ENCODE assay signal across 1 cellular context in the genomic region with DNA sequence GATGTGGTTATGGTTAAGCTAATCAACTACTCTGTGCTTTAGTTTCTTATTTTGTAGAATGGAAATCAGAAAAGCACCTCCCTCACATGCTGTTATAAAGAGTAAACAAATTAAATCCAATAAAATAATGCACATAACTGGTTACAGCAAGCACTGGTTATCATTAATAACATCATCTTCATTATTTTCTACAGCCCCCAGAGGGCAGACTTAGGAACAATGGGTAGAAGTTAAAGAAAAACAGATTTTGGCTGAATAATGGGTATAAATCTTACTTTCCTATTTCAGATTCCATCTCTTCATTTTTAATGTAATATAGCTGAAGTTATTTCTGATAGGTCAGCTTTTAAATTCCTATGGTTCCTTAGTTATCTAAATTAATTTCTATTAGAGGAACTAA.
TF ChIP-seq lines count a peak whose summit lies in the region.

No MANE protein-coding gene starts in this region.

TF ChIP-seq in endothelial cell of umbilical vein, 7 proteins besides CTCF, POLR2A, EP300 and RAD21:
- no peak for TF ChIP-seq JUN (IDR thresholded peaks at IDR 0.05; ENCODE audit: borderline replicate concordance, insufficient read depth, insufficient read length, low read depth)
- no peak for TF ChIP-seq FOS (IDR thresholded peaks at IDR 0.05; ENCODE audit: borderline replicate concordance, insufficient read depth, low read length)
- TF ChIP-seq EZH2 (IDR thresholded peaks at IDR 0.05; ENCODE audit: borderline replicate concordance, low read depth, low read length, severe bottlenecking): no peak
- TF ChIP-seq, protein P1, sequence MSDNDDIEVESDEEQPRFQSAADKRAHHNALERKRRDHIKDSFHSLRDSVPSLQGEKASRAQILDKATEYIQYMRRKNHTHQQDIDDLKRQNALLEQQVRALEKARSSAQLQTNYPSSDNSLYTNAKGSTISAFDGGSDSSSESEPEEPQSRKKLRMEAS (IDR thresholded peaks at IDR 0.05; ENCODE audit: insufficient read depth, insufficient read length): no peak
- TF ChIP-seq GATA2 (IDR thresholded peaks at IDR 0.05; ENCODE audit: insufficient read depth, insufficient read length, low read depth, low read length): no peak
- no peak for TF ChIP-seq POLR2AphosphoS5 (IDR thresholded peaks at IDR 0.05; ENCODE audit: insufficient read depth, low read depth, low read length)
- no peak for TF ChIP-seq MYC (IDR thresholded peaks at IDR 0.05; ENCODE audit: low read depth, low read length)
